ENCODE assay signal across 8 cellular contexts in the genomic region with DNA sequence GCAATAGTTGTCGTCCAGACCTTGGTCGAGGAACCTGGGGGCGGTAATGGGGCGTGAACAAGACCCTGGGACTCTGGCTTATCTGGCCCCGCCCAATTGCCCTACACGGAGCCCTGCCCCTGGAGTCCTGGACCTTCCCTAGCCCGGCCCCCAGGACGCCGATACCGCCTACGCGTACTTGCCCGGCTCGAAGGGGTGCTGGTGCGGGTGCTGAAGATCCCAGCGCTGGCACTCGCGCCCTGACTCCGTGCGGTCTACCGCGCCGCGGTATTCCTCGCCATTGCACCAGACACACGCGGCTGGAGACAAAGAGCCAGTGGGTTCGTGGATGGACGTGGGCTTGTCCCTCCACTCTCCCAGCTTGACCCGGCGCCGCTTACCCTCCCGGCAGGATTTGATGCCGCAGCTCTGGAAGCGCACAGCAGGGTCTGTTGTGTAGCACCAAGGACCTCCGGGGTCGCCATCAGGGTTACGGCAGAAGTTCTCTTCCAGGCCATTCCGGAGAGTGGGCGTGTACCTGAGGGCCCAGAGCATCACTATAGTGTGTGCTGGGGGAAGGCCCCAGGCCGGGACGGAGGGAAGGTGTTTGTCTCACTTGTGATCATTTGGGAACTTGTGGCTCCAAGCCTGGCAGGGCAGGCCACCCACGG. TPM values are rescaled to one million over a fixed set of nuclear protein-coding genes. Genes with fewer than 3 reads are reported as not detected.
A peak's percentile ranks its signal among the peaks of the same experiment; 100 is the strongest.
DNase-seq lines count a peak whose midpoint lies in the region; ATAC-seq and TF ChIP-seq lines count a peak whose summit lies in the region.
"Not testable (repeated sequence)": the region's sequence is repeated elsewhere in the genome, so short reads cannot be mapped to it uniquely, and the experiment has no call there.

No MANE protein-coding gene starts in this region.

- DNase-seq in GM03348 (ENCODE audit: low spot score) (peak; percentile 32), T-helper 9 cell (peak; percentile 27), right cardiac atrium (peak; percentile 62 to 83 (median 78)), mucosa of gallbladder (ENCODE audit: low spot score) (peak; percentile 43), upper lobe of right lung (peak; percentile 90)
- peak; percentile 41 for DNase-seq in activated naive CD4-positive, alpha-beta T cell treated with anti-CD3 and anti-CD28 coated beads, Interleukin-2, amount 50 U/mL, for 16 hours
- DNase-seq in effector CD4-positive, alpha-beta T cell, result peak; percentile 21

- not testable (repeated sequence) for H3K4me1 ChIP-seq in right cardiac atrium (ENCODE audit: control insufficient read depth, insufficient read depth, low read length)
- H3K4me1 ChIP-seq in skeletal muscle tissue (ENCODE audit: control insufficient read depth in 3 of 3, insufficient read depth in 3 of 3, low read length in 3 of 3) (peaks cover 29 to 42% (median 36%) of the 10 kb centered on the region in 3 donors), upper lobe of right lung (peaks cover 19% of the 10 kb centered on the region)

- ATAC-seq in right cardiac atrium, result peak; percentile 27 to 49
- peak; percentile 70 for ATAC-seq in upper lobe of right lung

- not testable (repeated sequence) for TF ChIP-seq CTCF in upper lobe of right lung (IDR thresholded peaks at IDR 0.05)

- peaks cover 23 to 29% (median 23%) of the 10 kb centered on the region in 3 donors for H3K36me3 ChIP-seq in skeletal muscle tissue (ENCODE audit: control insufficient read depth in 3 of 3, insufficient read depth in 3 of 3, low read length in 3 of 3)
- peaks cover 20% of the 10 kb centered on the region for H3K36me3 ChIP-seq in upper lobe of right lung

- H3K9me3 ChIP-seq in right cardiac atrium (ENCODE audit: control insufficient read depth, low read length); skeletal muscle tissue (ENCODE audit: control insufficient read depth in 3 of 3, low read length in 3 of 3); upper lobe of right lung: not testable (repeated sequence)

- WGBS in right cardiac atrium, result 11% methylated on average over 43 of the region's 43 CpGs

- peak overlapping the region in 1 of 3 donors; percentile 45 for H3K9ac ChIP-seq in skeletal muscle tissue (ENCODE audit: low read depth in 1 of 3, low read length in 3 of 3)

- H3K4me3 ChIP-seq in right cardiac atrium (ENCODE audit: low read length), result not testable (repeated sequence)
- peak overlapping the region; percentile 35 to 38 (median 36) for H3K4me3 ChIP-seq in skeletal muscle tissue (ENCODE audit: low read length in 3 of 3)
- H3K4me3 ChIP-seq in upper lobe of right lung, result peak overlapping the region; percentile 33

- not testable (repeated sequence) for H3K27ac ChIP-seq in right cardiac atrium (ENCODE audit: low read length); skeletal muscle tissue (ENCODE audit: low read depth, low read length); upper lobe of right lung

- H3K27me3 ChIP-seq in right cardiac atrium (ENCODE audit: control insufficient read depth, insufficient read depth); skeletal muscle tissue (ENCODE audit: control insufficient read depth in 3 of 3, insufficient read depth in 3 of 3, low read length in 3 of 3); upper lobe of right lung: not testable (repeated sequence)

- intact Hi-C loops in right cardiac atrium (cut with DNase I); upper lobe of right lung (cut with DNase I): not testable (repeated sequence)

RNA-seq across cellular contexts. Expression of gene MST1, which starts 2.4 kb away (rescaled TPM):
- total RNA-seq in right cardiac atrium (1 to 10 TPM; 3.5 to 7.5 (median 6.6) TPM), mucosa of gallbladder (45.5 TPM), skeletal muscle tissue (1.6 TPM), upper lobe of right lung (23.7 TPM)
- 6.2 TPM for polyA plus RNA-seq in right cardiac atrium

RNA-seq across cellular contexts. Expression of gene RNF123, which starts 2.5 kb away (rescaled TPM):
- total RNA-seq in right cardiac atrium (10 to 100 TPM; 36.6 to 44.6 (median 41.8) TPM), mucosa of gallbladder (55.6 TPM), skeletal muscle tissue (31.3 TPM), upper lobe of right lung (41.4 TPM)
- 24.4 TPM for polyA plus RNA-seq in right cardiac atrium

RNA-seq across cellular contexts. Expression of gene APEH, which starts 12.7 kb away (rescaled TPM):
- total RNA-seq in right cardiac atrium (100 to 1,000 TPM in 1 of 4 donors, 10 to 100 TPM in 3; 75.7 to 110 (median 93.6) TPM), mucosa of gallbladder (128 TPM), skeletal muscle tissue (75.2 TPM), upper lobe of right lung (88.5 TPM)
- 37.4 TPM for polyA plus RNA-seq in right cardiac atrium

RNA-seq across cellular contexts. Expression of gene AMIGO3, which starts 32.6 kb away (rescaled TPM):
- total RNA-seq in right cardiac atrium, result under 1 TPM in 1 of 4 donors, not detected in 3; 0.09 TPM
- polyA plus RNA-seq in right cardiac atrium, result 0.57 TPM
- 0.43 TPM for total RNA-seq in mucosa of gallbladder
- under 0.01 TPM for total RNA-seq in skeletal muscle tissue
- 0.26 TPM for total RNA-seq in upper lobe of right lung

RNA-seq across cellular contexts. Expression of gene GMPPB, which starts 36.9 kb away (rescaled TPM):
- 10 to 100 TPM; 12.6 to 34.7 (median 19.6) TPM for total RNA-seq in right cardiac atrium
- polyA plus RNA-seq in right cardiac atrium, result 13.2 TPM
- total RNA-seq in mucosa of gallbladder, result 51.9 TPM
- total RNA-seq in skeletal muscle tissue, result 9.9 TPM
- 34.8 TPM for total RNA-seq in upper lobe of right lung

Comparison
In these comparisons a context has a peak if more than half of its experiments do, and no peak if none do; other contexts are left out.
1. DNase-seq: peak in every context shown above with its lines; median percentile 90 in upper lobe of right lung; 78 in right cardiac atrium; 43 in mucosa of gallbladder; 41 in activated naive CD4-positive, alpha-beta T cell treated with anti-CD3 and anti-CD28 coated beads, Interleukin-2, amount 50 U/mL, for 16 hours; 32 in GM03348; 27 in T-helper 9 cell; 21 in effector CD4-positive, alpha-beta T cell.